ENCODE assay signal across 8 cellular contexts in the genomic region with DNA sequence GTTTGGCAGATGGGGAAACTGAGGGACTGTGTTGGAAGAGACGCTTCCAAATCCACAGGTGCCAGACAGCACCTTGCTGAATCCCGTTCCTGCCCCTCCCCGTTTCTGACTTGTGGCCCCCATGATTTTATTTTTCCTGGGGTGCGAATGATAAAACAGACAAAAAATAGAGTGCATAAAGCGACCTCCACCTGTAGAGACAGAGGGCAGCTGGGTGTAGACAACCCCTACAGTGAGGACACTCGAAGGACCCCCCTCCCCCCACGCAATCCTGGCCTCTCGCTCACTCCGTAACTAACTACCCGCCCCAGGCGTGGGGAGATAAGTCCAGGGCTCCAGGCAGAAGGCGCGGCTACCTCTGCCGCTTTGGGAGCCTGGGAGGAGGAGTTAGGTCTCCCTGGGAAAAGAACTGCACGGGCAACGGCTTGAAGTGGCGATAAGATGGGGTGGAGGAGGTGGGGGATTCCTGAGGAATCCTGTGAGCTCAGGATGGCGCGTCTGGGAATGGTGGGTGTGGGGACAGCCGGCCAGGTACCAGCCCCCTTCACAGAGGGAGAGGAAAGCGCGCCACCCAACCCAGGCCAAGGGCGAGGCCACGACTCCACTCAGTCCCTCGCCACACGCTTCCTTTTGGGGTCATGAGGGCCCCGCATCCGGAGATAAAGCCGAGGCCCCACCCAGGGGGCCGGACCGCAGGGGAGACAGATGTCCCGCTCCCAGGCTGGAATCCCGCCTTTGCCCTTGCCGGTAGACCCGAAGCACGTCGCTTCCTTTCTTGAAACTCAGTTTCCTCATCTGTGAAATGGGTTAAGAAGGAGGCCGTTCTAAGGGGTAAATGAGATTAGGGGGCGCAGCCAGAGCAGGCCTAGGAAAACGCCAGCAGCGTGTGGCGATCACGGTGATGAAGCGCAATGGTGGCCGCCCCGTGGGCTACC. TPM values are rescaled to one million over a fixed set of nuclear protein-coding genes. Genes with fewer than 3 reads are reported as not detected.
A peak's percentile ranks its signal among the peaks of the same experiment; 100 is the strongest.
DNase-seq lines count a peak whose midpoint lies in the region; ATAC-seq and TF ChIP-seq lines count a peak whose summit lies in the region.

No MANE protein-coding gene starts in this region.

- H3K27me3 ChIP-seq in tibial nerve: no peaks in the 10 kb centered on the region

- H3K4me1 Mint-ChIP-seq in activated CD4-positive, alpha-beta T cell treated with anti-CD3 and anti-CD28 coated beads, Interleukin-2, amount 10 ng/mL, durations not matched to agents 7 days and 5 days: peaks cover 45% of the 10 kb centered on the region

- H3K9me3 Mint-ChIP-seq in activated CD4-positive, alpha-beta T cell treated with anti-CD3 and anti-CD28 coated beads, Interleukin-2, amount 10 ng/mL, durations not matched to agents 7 days and 5 days: no peaks in the 10 kb centered on the region

- TF ChIP-seq CTCF in tibial nerve (IDR thresholded peaks at IDR 0.05): peak in 1 of 5 experiments; percentile 8

- peak; percentile 93 for DNase-seq in EH (ENCODE audit: low read depth)
- peak; percentile 54 for DNase-seq in NCI-H2171 treated with DMSO at 0.1 percent for 48 hours (lab: John Stamatoyannopoulos, UW)
- peak; percentile 80 for DNase-seq in activated CD4-positive, alpha-beta T cell treated with anti-CD3 and anti-CD28 coated beads, Interleukin-2, amount 10 ng/mL, durations not matched to agents 7 days and 5 days
- DNase-seq in epidermal melanocyte (ENCODE audit: insufficient read length, low spot score): peak; percentile 54
- peak; percentile 46 for DNase-seq in midbrain (lab: John Stamatoyannopoulos, UW)
- DNase-seq in tibial nerve (ENCODE audit: low spot score in 2 of 2): peak; percentile 55 to 56
- no peak for DNase-seq in NCI-H1048 (lab: John Stamatoyannopoulos, UW)

- H3K9me3 ChIP-seq in tibial nerve: no peaks in the 10 kb centered on the region

- H3K4me3 ChIP-seq in tibial nerve: peak overlapping the region; percentile 72 to 98 (median 88)

- peak overlapping the region; percentile 96 to 100 (median 98) for H3K27ac ChIP-seq in tibial nerve

- POLR2A ChIA-PET in activated CD4-positive, alpha-beta T cell treated with anti-CD3 and anti-CD28 coated beads, Interleukin-2, amount 10 ng/mL, durations not matched to agents 7 days and 5 days (lab: Charles Lee): no interaction called here

- H3K4me3 Mint-ChIP-seq in activated CD4-positive, alpha-beta T cell treated with anti-CD3 and anti-CD28 coated beads, Interleukin-2, amount 10 ng/mL, durations not matched to agents 7 days and 5 days: peak overlapping the region; percentile 83

- ATAC-seq in GM21786 (IDR thresholded peaks at IDR 0.05; ENCODE audit: unreplicated experiment): peak; percentile 22

- peaks cover 0 to 45% (median 37%) of the 10 kb centered on the region in 4 donors for H3K4me1 ChIP-seq in tibial nerve

- TF ChIP-seq EP300 in tibial nerve (IDR thresholded peaks at IDR 0.05): peak; percentile 17 to 72

- H3K36me3 Mint-ChIP-seq in activated CD4-positive, alpha-beta T cell treated with anti-CD3 and anti-CD28 coated beads, Interleukin-2, amount 10 ng/mL, durations not matched to agents 7 days and 5 days (ENCODE audit: low read depth): peaks cover 22% of the 10 kb centered on the region

- WGBS in tibial nerve, 2 donors: 0 to 1% methylated on average over 43 to 45 of the region's 46 CpGs

- no peaks in the 10 kb centered on the region for H3K27me3 Mint-ChIP-seq in activated CD4-positive, alpha-beta T cell treated with anti-CD3 and anti-CD28 coated beads, Interleukin-2, amount 10 ng/mL, durations not matched to agents 7 days and 5 days

- no peak for TF ChIP-seq POLR2A in tibial nerve (IDR thresholded peaks at IDR 0.05)

- H3K27ac Mint-ChIP-seq in activated CD4-positive, alpha-beta T cell treated with anti-CD3 and anti-CD28 coated beads, Interleukin-2, amount 10 ng/mL, durations not matched to agents 7 days and 5 days: peak overlapping the region; percentile 97

- H3K36me3 ChIP-seq in tibial nerve: peaks cover 0 to 15% (median 4%) of the 10 kb centered on the region in 3 donors

- CTCF ChIA-PET in activated CD4-positive, alpha-beta T cell treated with anti-CD3 and anti-CD28 coated beads, Interleukin-2, amount 10 ng/mL, durations not matched to agents 7 days and 5 days (lab: Charles Lee): interaction anchor here (0.8 to 5.3 kb wide), 6 partner anchors 8 to 125 kb away, joined by 3 to 39 read pairs (median 11); no protein-coding TSS in a partner anchor

RNA-seq across cellular contexts. Expression of a gene that starts 1.9 kb away (rescaled TPM):
- total RNA-seq in activated CD4-positive, alpha-beta T cell treated with anti-CD3 and anti-CD28 coated beads, Interleukin-2, amount 10 ng/mL, durations not matched to agents 7 days and 5 days: 100 to 1,000 TPM; 186 to 208 TPM
- total RNA-seq in tibial nerve: 100 to 1,000 TPM; 122 to 164 (median 140) TPM

RNA-seq across cellular contexts. Expression of a gene that starts 15.7 kb away (rescaled TPM):
- under 1 TPM; 0.17 TPM for total RNA-seq in activated CD4-positive, alpha-beta T cell treated with anti-CD3 and anti-CD28 coated beads, Interleukin-2, amount 10 ng/mL, durations not matched to agents 7 days and 5 days
- total RNA-seq in tibial nerve: 100 to 1,000 TPM in 1 of 4 donors, 10 to 100 TPM in 3; 19.0 to 213 (median 52.9) TPM

RNA-seq across cellular contexts. Expression of a gene that starts 21.2 kb away (rescaled TPM):
- total RNA-seq in activated CD4-positive, alpha-beta T cell treated with anti-CD3 and anti-CD28 coated beads, Interleukin-2, amount 10 ng/mL, durations not matched to agents 7 days and 5 days: under 1 TPM in 1 of 2 experiments, not detected in 1; 0.17 TPM
- not detected for total RNA-seq in tibial nerve

RNA-seq across cellular contexts. Expression of a gene that starts 41.1 kb away (rescaled TPM):
- total RNA-seq in activated CD4-positive, alpha-beta T cell treated with anti-CD3 and anti-CD28 coated beads, Interleukin-2, amount 10 ng/mL, durations not matched to agents 7 days and 5 days: not detected
- not detected for total RNA-seq in tibial nerve

Comparison
In these comparisons a context has a peak if more than half of its experiments do, and no peak if none do; other contexts are left out.
1. RNA of a gene that starts 15.7 kb away (total RNA-seq): 19.0 to 213 TPM in tibial nerve; 0.17 TPM in activated CD4-positive, alpha-beta T cell treated with anti-CD3 and anti-CD28 coated beads, Interleukin-2, amount 10 ng/mL, durations not matched to agents 7 days and 5 days; every median in the first group is over 10 times any median in the second.